9 cellular contexts compared by ENCODE assay signal in the genomic region with DNA sequence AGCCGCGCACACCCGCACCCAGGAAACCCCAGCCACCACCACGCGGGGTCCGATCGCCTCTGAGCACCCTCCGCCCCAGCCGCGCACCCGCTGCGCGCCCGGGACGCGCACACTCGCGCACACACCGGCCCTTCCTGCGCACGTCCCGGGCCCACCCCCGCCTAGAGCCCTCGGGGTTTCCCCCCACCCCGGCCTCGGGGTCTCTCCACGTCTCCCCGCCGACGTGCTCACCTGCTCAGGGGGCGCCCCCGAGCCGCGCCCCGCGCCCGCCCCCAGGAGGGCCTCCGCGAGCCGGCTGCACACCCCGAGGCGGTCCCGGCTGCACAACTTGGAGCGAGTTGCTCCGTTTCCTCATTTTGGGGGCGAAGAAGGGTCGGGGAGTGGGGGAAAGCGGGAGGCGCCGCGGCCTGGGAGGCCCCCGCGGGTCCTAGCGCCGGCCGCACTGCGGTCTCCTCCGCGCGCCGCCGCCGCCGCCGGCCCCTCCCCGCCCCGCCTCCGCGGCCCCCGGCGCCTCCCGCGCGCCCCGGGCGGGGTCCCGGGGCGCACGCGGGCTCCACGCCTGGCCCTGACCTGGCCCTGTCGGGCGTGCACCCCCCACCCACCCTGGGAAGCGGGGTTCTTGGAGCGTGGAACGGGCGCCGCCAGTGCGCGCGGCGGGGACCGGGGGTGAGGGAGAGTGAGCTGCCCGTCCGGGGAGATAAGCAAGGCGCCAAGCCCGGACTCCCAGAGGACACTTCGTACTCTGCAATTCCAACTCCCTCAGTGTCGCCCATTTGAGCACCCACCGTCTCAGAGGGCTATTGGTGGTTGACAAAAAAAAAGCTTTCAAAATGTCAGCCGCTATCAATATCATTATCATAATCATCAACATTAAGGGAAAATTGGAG. TPM values are rescaled to one million over a fixed set of nuclear protein-coding genes. Genes with fewer than 3 reads are reported as not detected.
A peak's percentile ranks its signal among the peaks of the same experiment; 100 is the strongest.
DNase-seq lines count a peak whose midpoint lies in the region; ATAC-seq, FAIRE-seq and TF ChIP-seq lines count a peak whose summit lies in the region.
"Had no signal": no experiment of that assay in that cellular context is flagged by ENCODE, and none has a peak within 500 bp of the region (broad histone marks: within the 10 kb centered on the region; RNA-seq: fewer than 3 reads in every experiment).

A gene with protein sequence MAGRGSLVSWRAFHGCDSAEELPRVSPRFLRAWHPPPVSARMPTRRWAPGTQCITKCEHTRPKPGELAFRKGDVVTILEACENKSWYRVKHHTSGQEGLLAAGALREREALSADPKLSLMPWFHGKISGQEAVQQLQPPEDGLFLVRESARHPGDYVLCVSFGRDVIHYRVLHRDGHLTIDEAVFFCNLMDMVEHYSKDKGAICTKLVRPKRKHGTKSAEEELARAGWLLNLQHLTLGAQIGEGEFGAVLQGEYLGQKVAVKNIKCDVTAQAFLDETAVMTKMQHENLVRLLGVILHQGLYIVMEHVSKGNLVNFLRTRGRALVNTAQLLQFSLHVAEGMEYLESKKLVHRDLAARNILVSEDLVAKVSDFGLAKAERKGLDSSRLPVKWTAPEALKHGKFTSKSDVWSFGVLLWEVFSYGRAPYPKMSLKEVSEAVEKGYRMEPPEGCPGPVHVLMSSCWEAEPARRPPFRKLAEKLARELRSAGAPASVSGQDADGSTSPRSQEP (minus strand): TSS at position 444 of the 887 bp plus-strand sequence. CDS start 1,246 bp downstream, outside the sequence.

- H3K36me3 ChIP-seq in osteoblast (ENCODE audit: insufficient read depth, low read length) = no peaks in the 10 kb centered on the region

- H3K27ac Mint-ChIP-seq in brain = no peak within 1 kb of the TSS

- no peaks in the 10 kb centered on the region for H3K4me1 ChIP-seq in osteoblast (ENCODE audit: insufficient read depth, low read length)

- H3K4me3 Mint-ChIP-seq in brain = peak within 1 kb of the TSS; percentile 70 to 84 (median 75)

- peak; percentile 53 for DNase-seq in D721Med (ENCODE audit: insufficient read length, low spot score)
- peak; percentile 77 for DNase-seq in NOMO-1 treated with DMSO at 0.1 percent for 48 hours (lab: John Stamatoyannopoulos, UW; ENCODE audit: unreplicated experiment)
- DNase-seq in osteoblast (ENCODE audit: insufficient read length, low spot score, missing footprints) = peak; percentile 81
- DNase-seq in islet precursor cell = no peak
- DNase-seq in DMS153 (lab: John Stamatoyannopoulos, UW) = no peak
- DNase-seq: left cardiac atrium had no signal

- ATAC-seq in HG03139 (IDR thresholded peaks at IDR 0.05; ENCODE audit: unreplicated experiment) (no peak), GM21576 (IDR thresholded peaks at IDR 0.05; ENCODE audit: unreplicated experiment) (no peak)

- TF ChIP-seq CTCF in D721Med (IDR thresholded peaks at IDR 0.05; ENCODE audit: insufficient read depth, missing control alignments) = no peak
- TF ChIP-seq CTCF in brain (conservative IDR thresholded peaks at IDR 0.05) = no peak
- TF ChIP-seq CTCF in osteoblast (IDR thresholded peaks at IDR 0.05; ENCODE audit: extremely low read depth, low read depth, low read length) = no peak

- peaks cover 12% of the 10 kb centered on the region for H3K9me3 ChIP-seq in osteoblast (ENCODE audit: low read depth, low read length)

- H3K4me2 ChIP-seq in osteoblast (ENCODE audit: insufficient read depth, low read length) = no peak within 1 kb of the TSS

- H3K9me3 Mint-ChIP-seq in brain = peaks cover 11 to 23% (median 16%) of the 10 kb centered on the region in 5 experiments

- no peak within 1 kb of the TSS for H3K27ac ChIP-seq in osteoblast (ENCODE audit: low read depth, low read length)

- no peaks in the 10 kb centered on the region for H3K79me2 ChIP-seq in osteoblast (ENCODE audit: insufficient read depth, low read length)

- H3K27me3 Mint-ChIP-seq in brain = peaks cover 49% of the 10 kb centered on the region

- no peaks in the 10 kb centered on the region for H4K20me1 ChIP-seq in osteoblast (ENCODE audit: insufficient read depth, low read length)

- H2AFZ ChIP-seq in osteoblast (ENCODE audit: low read length) = no peak within 1 kb of the TSS

- FAIRE-seq in D721Med (lab: Jason Lieb, UNC) = no peak

- H3K27me3 ChIP-seq in osteoblast (ENCODE audit: insufficient read depth, low read length) = peaks cover 9% of the 10 kb centered on the region

- no peak within 1 kb of the TSS for H3K4me3 ChIP-seq in osteoblast (ENCODE audit: insufficient read depth, low read length)

- peaks cover 17% of the 10 kb centered on the region for H3K36me3 Mint-ChIP-seq in brain

- H3K4me1 Mint-ChIP-seq in brain = no peaks in the 10 kb centered on the region

RNA-seq across cellular contexts. Expression of the gene that starts here (rescaled TPM):
- 18.6 TPM for polyA plus RNA-seq in brain (ENCODE audit: insufficient read depth, low read depth, low replicate concordance)
- total RNA-seq in osteoblast = not detected in 2 replicates

Comparison
In these comparisons a context has a peak if more than half of its experiments do, and no peak if none do; other contexts are left out.
1. Peak in DNase-seq in osteoblast; RNA of the gene not detected or under 1 TPM.
2. DNase-seq: peak in D721Med (single experiment) and NOMO-1 treated with DMSO at 0.1 percent for 48 hours (single experiment); none in islet precursor cell (single experiment) and DMS153 (single experiment).